In the genomic region with DNA sequence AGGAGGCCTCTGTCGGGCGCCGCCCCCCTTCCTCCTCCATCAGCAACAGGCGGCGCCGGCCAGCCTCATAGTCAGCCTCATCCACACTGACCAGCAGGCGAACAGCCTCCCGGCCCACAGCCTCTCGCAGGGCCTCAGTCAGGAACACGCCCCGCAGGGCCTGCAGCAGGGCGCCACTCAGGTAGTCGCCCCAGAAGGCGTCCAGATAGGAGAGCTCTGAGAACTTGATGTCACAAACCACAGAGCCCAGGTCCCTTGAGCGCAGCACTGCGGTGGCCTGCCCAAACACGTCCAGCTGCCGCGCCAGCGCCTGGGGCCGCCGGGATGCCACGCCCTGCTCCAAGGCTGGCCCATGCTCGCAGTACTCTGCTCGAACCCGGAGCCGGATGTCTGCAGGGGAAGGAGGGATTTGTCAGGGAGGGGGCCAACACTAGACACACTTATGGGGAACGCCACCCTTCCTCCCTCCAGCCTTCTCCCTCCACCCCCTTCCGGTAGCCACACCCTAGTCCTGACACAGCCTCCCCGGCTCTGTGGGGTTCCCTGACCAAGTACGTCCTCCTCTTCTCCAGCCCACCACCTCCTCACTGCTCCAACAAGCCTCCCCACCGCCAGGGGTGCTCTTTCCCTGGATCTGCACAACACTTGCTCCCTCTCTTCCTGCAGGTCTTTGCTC, we compare ENCODE assay signal across 8 cellular contexts. TPM values are rescaled to one million over a fixed set of nuclear protein-coding genes. Genes with fewer than 3 reads are reported as not detected.
A peak's percentile ranks its signal among the peaks of the same experiment; 100 is the strongest.
DNase-seq lines count a peak whose midpoint lies in the region; ATAC-seq and TF ChIP-seq lines count a peak whose summit lies in the region.

No MANE protein-coding gene starts in this region.

- H3K4me2 ChIP-seq in Karpas-422 (ENCODE audit: low read depth, low read length, poor library complexity, severe bottlenecking) = no peak overlapping the region

- H3K27ac ChIP-seq in Karpas-422 (ENCODE audit: low read length) (no peak overlapping the region), urinary bladder (ENCODE audit: low read depth) (peak overlapping the region; percentile 71), tibial nerve (peak overlapping the region in 2 of 4 donors; percentile 0 to 78)

- H3K9ac ChIP-seq in Karpas-422 (ENCODE audit: low read length) = no peak overlapping the region

- H3K9me2 ChIP-seq in Karpas-422 (replicated peaks; ENCODE audit: insufficient read depth, low read length) = no peaks in the 10 kb centered on the region

- TF ChIP-seq POLR2A in tibial nerve (IDR thresholded peaks at IDR 0.05) = no peak

- no peaks in the 10 kb centered on the region; the same call in 1 of the 2 replicates for H4K20me1 ChIP-seq in Karpas-422 (ENCODE audit: insufficient read depth, low read depth, low read length)

- H3K27me3 ChIP-seq in Karpas-422 (ENCODE audit: low read length) = no peaks in the 10 kb centered on the region
- H3K27me3 ChIP-seq in tibial nerve = no peaks in the 10 kb centered on the region

- peaks cover 18% of the 10 kb centered on the region for H3K4me1 ChIP-seq in Karpas-422 (ENCODE audit: low read length)
- no peaks in the 10 kb centered on the region for H3K4me1 ChIP-seq in urinary bladder (ENCODE audit: insufficient read depth)
- H3K4me1 ChIP-seq in tibial nerve = peaks cover 0 to 24% (median 5%) of the 10 kb centered on the region in 4 donors

- peak in 1 of 5 experiments; percentile 15 for TF ChIP-seq CTCF in tibial nerve (IDR thresholded peaks at IDR 0.05)

- 74% methylated on average over 32 of the region's 32 CpGs for WGBS in urinary bladder
- WGBS in tibial nerve, 2 donors = 73 to 86% methylated on average over 19 to 25 of the region's 32 CpGs

- no peaks in the 10 kb centered on the region for H3K79me2 ChIP-seq in Karpas-422 (ENCODE audit: low read length)

- TF ChIP-seq EP300 in tibial nerve (IDR thresholded peaks at IDR 0.05) = no peak

- H3K9me3 ChIP-seq in Karpas-422 (ENCODE audit: low read length) (no peaks in the 10 kb centered on the region), tibial nerve (no peaks in the 10 kb centered on the region)

- H3K36me3 ChIP-seq in Karpas-422 (ENCODE audit: insufficient read depth, low read length) (peaks cover 10% of the 10 kb centered on the region), urinary bladder (ENCODE audit: insufficient read depth) (peaks cover 5% of the 10 kb centered on the region), tibial nerve (peaks cover 0 to 84% (median 11%) of the 10 kb centered on the region in 3 donors)

- peak; percentile 36 for ATAC-seq in GM19468 (IDR thresholded peaks at IDR 0.05; ENCODE audit: extremely low read depth, unreplicated experiment)

- H3K4me3 ChIP-seq in Karpas-422 (ENCODE audit: low read length) (no peak overlapping the region), urinary bladder (ENCODE audit: low read depth, low read length) (no peak overlapping the region), tibial nerve (no peak overlapping the region)

- peak; percentile 96 for DNase-seq in CMK (ENCODE audit: low read depth)
- peak; percentile 55 for DNase-seq in Karpas-422
- peak; percentile 58 for DNase-seq in activated T-cell treated with anti-CD3 and anti-CD28 coated beads for 48 hours (ENCODE audit: low read depth)
- DNase-seq in iPS-NIHi11 (ENCODE audit: low spot score) = peak; percentile 65
- no peak for DNase-seq in NCI-H2107 (lab: John Stamatoyannopoulos, UW)
- no peak for DNase-seq in tibial nerve (ENCODE audit: low spot score in 2 of 2)

- H2AFZ ChIP-seq in Karpas-422 (ENCODE audit: low read length) = no peak overlapping the region

RNA-seq across cellular contexts. Expression of a gene that starts 17.9 kb away (rescaled TPM):
- total RNA-seq in Karpas-422 (2014; rRNA removed; shearing (Covaris generic); ENCODE audit: low replicate concordance) = 16.3 and 42.7 TPM in 2 replicates
- total RNA-seq in urinary bladder = 15.5 TPM
- 29.5 TPM for polyA plus RNA-seq in urinary bladder
- 10 to 100 TPM; 33.9 to 56.2 (median 40.3) TPM for total RNA-seq in tibial nerve

RNA-seq across cellular contexts. Expression of a gene that starts 20.5 kb away (rescaled TPM):
- total RNA-seq in Karpas-422 (2014; rRNA removed; shearing (Covaris generic); ENCODE audit: low replicate concordance) = 3.4 and 9.1 TPM in 2 replicates
- total RNA-seq in urinary bladder (7.0 TPM), tibial nerve (1 to 10 TPM; 4.3 to 6.3 (median 6.3) TPM)
- 6.0 TPM for polyA plus RNA-seq in urinary bladder

RNA-seq across cellular contexts. Expression of a gene that starts 42.8 kb away (rescaled TPM):
- 17.7 and 29.3 TPM in 2 replicates for total RNA-seq in Karpas-422 (2014; rRNA removed; shearing (Covaris generic); ENCODE audit: low replicate concordance)
- total RNA-seq in urinary bladder (8.4 TPM), tibial nerve (10 to 100 TPM; 24.7 to 34.5 (median 28.3) TPM)
- polyA plus RNA-seq in urinary bladder = 56.9 TPM

RNA-seq across cellular contexts. Expression of a gene that starts 55.4 kb away (rescaled TPM):
- 36.4 and 53.6 TPM in 2 replicates for total RNA-seq in Karpas-422 (2014; rRNA removed; shearing (Covaris generic); ENCODE audit: low replicate concordance)
- total RNA-seq in urinary bladder (17.9 TPM), tibial nerve (10 to 100 TPM; 30.4 to 42.6 (median 35.1) TPM)
- polyA plus RNA-seq in urinary bladder = 50.9 TPM

Comparison
In these comparisons a context has a peak if more than half of its experiments do, and no peak if none do; other contexts are left out.
1. DNase-seq: peak in CMK (single experiment), Karpas-422 (single experiment), activated T-cell treated with anti-CD3 and anti-CD28 coated beads for 48 hours (single experiment) and iPS-NIHi11 (single experiment); none in NCI-H2107 (single experiment) and tibial nerve (0 of 2).